ENCODE assay signal across 8 cellular contexts in genomic region chr18:49486959-49487710, GRCh38. TPM values are rescaled to one million over a fixed set of nuclear protein-coding genes. Genes with fewer than 3 reads are reported as not detected.
DNase-seq lines count a peak whose midpoint lies in the region; ATAC-seq lines count a peak whose summit lies in the region.

Gene C18orf32 (minus strand): TSS chr18:49487234. CDS start chr18:49483748, 3,486 bp downstream.

- peaks cover 51% of the 10 kb centered on the region for H3K79me2 ChIP-seq in Karpas-422 (ENCODE audit: low read length)

- no peaks in the 10 kb centered on the region for H3K27me3 Mint-ChIP-seq in naive thymus-derived CD4-positive, alpha-beta T cell
- no peaks in the 10 kb centered on the region for H3K27me3 Mint-ChIP-seq in stimulated activated naive B cell treated with anti-CD40 and anti-IgM and Interleukin-4, amounts not matched to agents 10 μg/mL and 1 μg/mL and 100 μg/mL, for 72 hours

- peak within 1 kb of the TSS; percentile 83 for H3K9ac ChIP-seq in Karpas-422 (ENCODE audit: low read length)

- H3K27me3 ChIP-seq in Karpas-422 (ENCODE audit: low read length): no peaks in the 10 kb centered on the region
- H3K27me3 ChIP-seq in naive thymus-derived CD4-positive, alpha-beta T cell (ENCODE audit: control insufficient read depth in 2 of 2, insufficient read depth in 2 of 2, low read length in 2 of 2): no peaks in the 10 kb centered on the region

- H3K4me2 ChIP-seq in Karpas-422 (ENCODE audit: low read depth, low read length, poor library complexity, severe bottlenecking): peak within 1 kb of the TSS; percentile 79

- peak within 1 kb of the TSS; percentile 90 for H3K4me3 ChIP-seq in Karpas-422 (ENCODE audit: low read length)
- peak within 1 kb of the TSS; percentile 95 for H3K4me3 ChIP-seq in naive thymus-derived CD4-positive, alpha-beta T cell (ENCODE audit: low read length)

- peak within 1 kb of the TSS; percentile 90 to 98 (median 96) for H3K27ac Mint-ChIP-seq in naive thymus-derived CD4-positive, alpha-beta T cell
- H3K27ac Mint-ChIP-seq in stimulated activated naive B cell treated with anti-CD40 and anti-IgM and Interleukin-4, amounts not matched to agents 10 μg/mL and 1 μg/mL and 100 μg/mL, for 72 hours: peak within 1 kb of the TSS; percentile 96

- H3K36me3 ChIP-seq in Karpas-422 (ENCODE audit: insufficient read depth, low read length): peaks cover 50% of the 10 kb centered on the region
- peaks cover 9 to 52% (median 28%) of the 10 kb centered on the region in 3 experiments for H3K36me3 ChIP-seq in naive thymus-derived CD4-positive, alpha-beta T cell (ENCODE audit: control insufficient read depth in 2 of 3, insufficient read depth in 3 of 3, low read length in 3 of 3)

- H3K27ac ChIP-seq in Karpas-422 (ENCODE audit: low read length): peak within 1 kb of the TSS; percentile 69
- peak within 1 kb of the TSS; percentile 95 for H3K27ac ChIP-seq in naive thymus-derived CD4-positive, alpha-beta T cell (ENCODE audit: low read depth, low read length)

- H3K9me2 ChIP-seq in Karpas-422 (replicated peaks; ENCODE audit: insufficient read depth, low read length): no peaks in the 10 kb centered on the region

- peak within 1 kb of the TSS; percentile 77 to 98 (median 94) for H3K4me3 Mint-ChIP-seq in naive thymus-derived CD4-positive, alpha-beta T cell
- H3K4me3 Mint-ChIP-seq in stimulated activated naive B cell treated with anti-CD40 and anti-IgM and Interleukin-4, amounts not matched to agents 10 μg/mL and 1 μg/mL and 100 μg/mL, for 72 hours: peak within 1 kb of the TSS; percentile 93 to 95

- H3K4me1 ChIP-seq in Karpas-422 (ENCODE audit: low read length): peaks cover 50% of the 10 kb centered on the region
- H3K4me1 ChIP-seq in naive thymus-derived CD4-positive, alpha-beta T cell (ENCODE audit: control insufficient read depth in 2 of 2, insufficient read depth in 2 of 2, low read length in 2 of 2): peaks cover 34 to 39% of the 10 kb centered on the region in 2 donors

- ATAC-seq in GM21825 (IDR thresholded peaks at IDR 0.05; ENCODE audit: unreplicated experiment): peak; percentile 93
- ATAC-seq in naive thymus-derived CD4-positive, alpha-beta T cell: peak; percentile 94
- ATAC-seq in stimulated activated naive B cell treated with anti-CD40 and anti-IgM and Interleukin-4, amounts not matched to agents 10 μg/mL and 1 μg/mL and 100 μg/mL, for 72 hours (replicated peaks): peak; percentile 90 to 95

- intact Hi-C loops in naive thymus-derived CD4-positive, alpha-beta T cell (cut with micrococcal nuclease): loop anchor here (1.0 to 5.0 kb wide), 8 partner anchors 27 to 1710 kb away; partner anchors contain the start of genes DYM (in 2 of the 2), MBD1 (in 2 of the 2), ACAA2 (in 1 of the 2) and CFAP53 (in 1 of the 2)

- POLR2A ChIA-PET in naive thymus-derived CD4-positive, alpha-beta T cell (lab: Charles Lee): interaction anchor here (0.5 to 3.0 kb wide), 19 partner anchors 9 to 1387 kb away, joined by 3 to 31 read pairs (median 4); partner anchors contain the start of genes DYM and MBD1

- CTCF ChIA-PET in naive thymus-derived CD4-positive, alpha-beta T cell (lab: Charles Lee): interaction anchor here (0.6 to 1.2 kb wide), 2 partner anchors 20 to 28 kb away, joined by 3 read pairs; no protein-coding TSS in a partner anchor

- H4K20me1 ChIP-seq in Karpas-422 (ENCODE audit: insufficient read depth, low read depth, low read length): peaks cover 36% of the 10 kb centered on the region; the same call in 1 of the 2 replicates

- no peaks in the 10 kb centered on the region for H3K9me3 Mint-ChIP-seq in naive thymus-derived CD4-positive, alpha-beta T cell
- H3K9me3 Mint-ChIP-seq in stimulated activated naive B cell treated with anti-CD40 and anti-IgM and Interleukin-4, amounts not matched to agents 10 μg/mL and 1 μg/mL and 100 μg/mL, for 72 hours: no peaks in the 10 kb centered on the region

- H3K36me3 Mint-ChIP-seq in naive thymus-derived CD4-positive, alpha-beta T cell: peaks cover 28 to 50% (median 41%) of the 10 kb centered on the region in 5 donors
- peaks cover 48 to 57% of the 10 kb centered on the region in 2 donors for H3K36me3 Mint-ChIP-seq in stimulated activated naive B cell treated with anti-CD40 and anti-IgM and Interleukin-4, amounts not matched to agents 10 μg/mL and 1 μg/mL and 100 μg/mL, for 72 hours

- DNase-seq in DMS79 treated with DMSO at 0.1 percent for 48 hours (lab: John Stamatoyannopoulos, UW): peak; percentile 90
- peak; percentile 97 for DNase-seq in Karpas-422
- DNase-seq in RKO (ENCODE audit: low spot score): peak; percentile 94
- peak; percentile 89 for DNase-seq in activated T-helper 1 cell treated with Interleukin-2 at 50 U/mL for 16 hours (ENCODE audit: low read depth)
- peak; percentile 93 for DNase-seq in fibroblast of gingiva (ENCODE audit: low read depth)
- peak; percentile 84 to 93 (median 92) for DNase-seq in naive thymus-derived CD4-positive, alpha-beta T cell
- peak; percentile 93 for DNase-seq in stimulated activated naive B cell treated with anti-CD40 and anti-IgM and Interleukin-4, amounts not matched to agents 10 μg/mL and 1 μg/mL and 100 μg/mL, for 72 hours

- H3K9me3 ChIP-seq in Karpas-422 (ENCODE audit: low read length): no peaks in the 10 kb centered on the region
- no peaks in the 10 kb centered on the region for H3K9me3 ChIP-seq in naive thymus-derived CD4-positive, alpha-beta T cell (ENCODE audit: control insufficient read depth in 2 of 3, low read length in 3 of 3)

- H3K4me1 Mint-ChIP-seq in naive thymus-derived CD4-positive, alpha-beta T cell: peaks cover 40 to 83% (median 70%) of the 10 kb centered on the region in 7 donors
- peaks cover 19 to 68% of the 10 kb centered on the region in 2 donors for H3K4me1 Mint-ChIP-seq in stimulated activated naive B cell treated with anti-CD40 and anti-IgM and Interleukin-4, amounts not matched to agents 10 μg/mL and 1 μg/mL and 100 μg/mL, for 72 hours

- H2AFZ ChIP-seq in Karpas-422 (ENCODE audit: low read length): no peak within 1 kb of the TSS

RNA-seq across cellular contexts. Expression of gene C18orf32, which starts in this region (rescaled TPM):
- 21.0 and 24.9 TPM in 2 replicates for total RNA-seq in Karpas-422 (2014; rRNA removed; shearing (Covaris generic); ENCODE audit: low replicate concordance)
- 10 to 100 TPM; 22.5 to 53.6 (median 31.5) TPM for total RNA-seq in naive thymus-derived CD4-positive, alpha-beta T cell
- 10 to 100 TPM; 51.8 to 84.1 TPM for polyA plus RNA-seq in naive thymus-derived CD4-positive, alpha-beta T cell

Comparison
In these comparisons a context has a peak if more than half of its experiments do, and no peak if none do; other contexts are left out.
1. Peak in every context shown above with its lines: DNase-seq, ATAC-seq, H3K4me3 ChIP-seq and H3K27ac ChIP-seq.